9 cellular contexts compared by ENCODE assay signal in the genomic region with DNA sequence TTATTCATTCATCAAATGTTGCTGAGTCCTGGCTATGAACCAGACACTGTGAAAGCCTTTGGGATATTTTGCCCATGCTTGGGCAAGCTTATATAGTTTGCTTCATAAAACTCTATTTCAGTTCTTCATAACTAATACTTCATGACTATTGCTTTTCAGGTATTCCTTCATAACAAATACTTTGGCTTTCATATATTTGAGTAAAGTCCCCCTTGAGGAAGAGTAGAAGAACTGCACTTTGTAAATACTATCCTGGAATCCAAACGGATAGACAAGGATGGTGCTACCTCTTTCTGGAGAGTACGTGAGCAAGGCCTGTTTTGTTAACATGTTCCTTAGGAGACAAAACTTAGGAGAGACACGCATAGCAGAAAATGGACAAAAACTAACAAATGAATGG. TPM values are rescaled to one million over a fixed set of nuclear protein-coding genes. Genes with fewer than 3 reads are reported as not detected.
DNase-seq lines count a peak whose midpoint lies in the region; ATAC-seq and TF ChIP-seq lines count a peak whose summit lies in the region.
"Had no signal": no experiment of that assay in that cellular context is flagged by ENCODE, and none has a peak within 500 bp of the region (broad histone marks: within the 10 kb centered on the region; RNA-seq: fewer than 3 reads in every experiment).

No MANE protein-coding gene starts in this region.

- TF ChIP-seq RAD21 in IMR-90 (IDR thresholded peaks at IDR 0.05; ENCODE audit: low read length) = no peak

- no peak overlapping the region for H3K56ac ChIP-seq in IMR-90 (ENCODE audit: extremely low read depth, insufficient read depth, low read length)

- WGBS in IMR-90 (ENCODE audit: extremely low coverage in 2 of 2, insufficient read length in 1 of 2), 2 experiments = no CpG with 5 or more reads among the region's 3 CpGs

- no peaks in the 10 kb centered on the region for H3K4me1 ChIP-seq in IMR-90 (ENCODE audit: control insufficient read depth, insufficient read depth, low read length)
- no peaks in the 10 kb centered on the region for H3K4me1 ChIP-seq in gastrocnemius medialis
- no peaks in the 10 kb centered on the region for H3K4me1 ChIP-seq in CD4-positive, alpha-beta memory T cell (ENCODE audit: insufficient read depth, low read length)

- no peak overlapping the region for H3K4me3 Mint-ChIP-seq in CD4-positive, alpha-beta memory T cell

- H2BK120ac ChIP-seq in IMR-90 (ENCODE audit: low read depth, low read length) = no peak overlapping the region

- H4K5ac ChIP-seq in IMR-90 (ENCODE audit: low read depth, low read length) = no peak overlapping the region

- H3K14ac ChIP-seq in IMR-90 (replicated peaks; ENCODE audit: low read depth, low read length) = no peak overlapping the region

- H3K4me2 ChIP-seq in IMR-90 (ENCODE audit: low read depth, low read length) = no peak overlapping the region

- no peak overlapping the region for H2BK20ac ChIP-seq in IMR-90 (ENCODE audit: low read depth, low read length)

- no peak overlapping the region for H3K9ac ChIP-seq in IMR-90 (ENCODE audit: low read depth, low read length)

- H3K79me1 ChIP-seq in IMR-90 (ENCODE audit: low read depth in 1 of 2, low read length in 2 of 2) = no peaks in the 10 kb centered on the region

- DNase-seq in IMR-90 (peak; percentile 7), dermis blood vessel endothelial cell (peak; percentile 22), putamen (ENCODE audit: low spot score) (no peak), gastrocnemius medialis (no peak)
- DNase-seq in activated T-cell treated with anti-CD3 and anti-CD28 coated beads, Interleukin-2, amount 50 U/mL, for 1 hour = no peak
- no peak for DNase-seq in CD4-positive, alpha-beta memory T cell

- CTCF ChIA-PET in IMR-90 (lab: Yijun Ruan, JAX) = interaction anchor here (1.0 to 2.2 kb wide), 3 partner anchors 12 to 15 kb away, joined by 3 to 5 read pairs (median 4); no protein-coding TSS in a partner anchor
- CTCF ChIA-PET in CD4-positive, alpha-beta memory T cell (lab: Charles Lee; ENCODE audit: partially characterized antibody) = no interaction called here

- TF ChIP-seq CTCF in 22Rv1 (IDR thresholded peaks at IDR 0.05) (peak; percentile 57), IMR-90 (conservative IDR thresholded peaks at IDR 0.05; ENCODE audit: low read depth, low read length) (peak; percentile 44), gastrocnemius medialis (IDR thresholded peaks at IDR 0.05 in 4 of 5, conservative IDR thresholded peaks at IDR 0.05 in 1 of 5) (no peak)

- no peak overlapping the region for H3K27ac Mint-ChIP-seq in CD4-positive, alpha-beta memory T cell

- POLR2A ChIA-PET in IMR-90 (lab: Charles Lee; ENCODE audit: unreplicated experiment) = no interaction called here
- POLR2A ChIA-PET in CD4-positive, alpha-beta memory T cell (lab: Charles Lee; ENCODE audit: partially characterized antibody) = no interaction called here

- no peak overlapping the region for H2BK5ac ChIP-seq in IMR-90 (ENCODE audit: low read depth, low read length, poor library complexity, severe bottlenecking)

- no peak overlapping the region for H4K8ac ChIP-seq in IMR-90 (ENCODE audit: low read depth in 2 of 2, low read length in 2 of 2)

- peaks cover 1 to 2% of the 10 kb centered on the region in 2 donors for H3K27me3 Mint-ChIP-seq in CD4-positive, alpha-beta memory T cell

- in situ Hi-C loops in IMR-90 (cut with MboI; ENCODE audit: low sequenced_read_pairs) (no loop called here), gastrocnemius medialis (cut with MboI; ENCODE audit: low sequenced_read_pairs in 4 of 4) (no loop called here)

- intact Hi-C loops in IMR-90 (cut with micrococcal nuclease) = no loop called here
- intact Hi-C loops in gastrocnemius medialis (cut with DNase I; ENCODE audit: low total_unique reads) = no loop called here
- intact Hi-C loops in CD4-positive, alpha-beta memory T cell (cut with micrococcal nuclease) = no loop called here

- BruUV-seq in IMR-90 (replicated peaks; lab: Mats Ljungman, UMichigan) = no TSS peak

- no peaks in the 10 kb centered on the region for H3K36me3 Mint-ChIP-seq in CD4-positive, alpha-beta memory T cell

- peak; percentile 69 for ATAC-seq in GM18505 (IDR thresholded peaks at IDR 0.05; ENCODE audit: unreplicated experiment)
- peak; percentile 35; the same call in 1 of the 2 replicates for ATAC-seq in IMR-90 (ENCODE audit: low read depth)
- ATAC-seq in gastrocnemius medialis = no peak

- H3K4me1 Mint-ChIP-seq in CD4-positive, alpha-beta memory T cell = no peaks in the 10 kb centered on the region

- H2AK5ac ChIP-seq in IMR-90 (ENCODE audit: low read depth, low read length) = no peak overlapping the region

- no peaks in the 10 kb centered on the region for H4K20me1 ChIP-seq in IMR-90 (ENCODE audit: insufficient read depth, low read length)

- no peak overlapping the region for H2AK9ac ChIP-seq in IMR-90 (replicated peaks; ENCODE audit: low read depth, low read length, poor library complexity)

- H3K18ac ChIP-seq in IMR-90 (ENCODE audit: low read depth, low read length) = no peak overlapping the region

- H3K23ac ChIP-seq in IMR-90 (ENCODE audit: low read depth, low read length) = no peak overlapping the region

- no peak overlapping the region for H4K91ac ChIP-seq in IMR-90 (ENCODE audit: insufficient read depth, low read depth, low read length)

- no peaks in the 10 kb centered on the region for H3K9me3 Mint-ChIP-seq in CD4-positive, alpha-beta memory T cell

- no peak overlapping the region for H3K4ac ChIP-seq in IMR-90 (ENCODE audit: low read depth, low read length)

- no peak overlapping the region for H2BK15ac ChIP-seq in IMR-90 (ENCODE audit: low read depth, low read length)

- H3K27ac ChIP-seq in 22Rv1 (no peak overlapping the region), IMR-90 (ENCODE audit: insufficient read depth, low read length) (no peak overlapping the region), gastrocnemius medialis (no peak overlapping the region)
- no peak overlapping the region for H3K27ac ChIP-seq in CD4-positive, alpha-beta memory T cell (ENCODE audit: low read depth, low read length)

- no peaks in the 10 kb centered on the region for H3K9me3 ChIP-seq in IMR-90 (ENCODE audit: control insufficient read depth, insufficient read depth, low read length)
- no peaks in the 10 kb centered on the region for H3K9me3 ChIP-seq in gastrocnemius medialis
- no peaks in the 10 kb centered on the region for H3K9me3 ChIP-seq in CD4-positive, alpha-beta memory T cell (ENCODE audit: control insufficient read depth in 1 of 2, low read length in 2 of 2)

- no peaks in the 10 kb centered on the region for H3K9me1 ChIP-seq in IMR-90 (ENCODE audit: insufficient read depth, low read length)

- peaks cover 7% of the 10 kb centered on the region for H3K27me3 ChIP-seq in IMR-90 (ENCODE audit: control insufficient read depth, insufficient read depth, low read length)
- H3K27me3 ChIP-seq in gastrocnemius medialis = no peaks in the 10 kb centered on the region
- H3K27me3 ChIP-seq in CD4-positive, alpha-beta memory T cell (ENCODE audit: insufficient read depth, low read length) = peaks cover 5% of the 10 kb centered on the region

- H3K36me3 ChIP-seq in IMR-90 (ENCODE audit: control insufficient read depth, insufficient read depth, low read length) (no peaks in the 10 kb centered on the region), gastrocnemius medialis (no peaks in the 10 kb centered on the region)
- H3K36me3 ChIP-seq in CD4-positive, alpha-beta memory T cell (ENCODE audit: insufficient read depth, low read length) = no peaks in the 10 kb centered on the region

- no peak overlapping the region for H3K4me3 ChIP-seq in IMR-90 (ENCODE audit: insufficient read depth, low read depth, low read length)
- no peak overlapping the region for H3K4me3 ChIP-seq in gastrocnemius medialis
- H3K4me3 ChIP-seq in CD4-positive, alpha-beta memory T cell (ENCODE audit: low read length in 2 of 2) = no peak overlapping the region

- no peak overlapping the region for H2AFZ ChIP-seq in IMR-90 (replicated peaks; ENCODE audit: low read length, poor library complexity)

- dilution Hi-C loops in IMR-90 (cut with HindIII; ENCODE audit: low sequenced_read_pairs, unreplicated experiment) = no loop called here

- TF ChIP-seq POLR2A in GM18505 (IDR thresholded peaks at IDR 0.05; ENCODE audit: borderline replicate concordance, extremely low read depth, insufficient read depth, insufficient read length) (no peak), IMR-90 (IDR thresholded peaks at IDR 0.05; ENCODE audit: low read depth, low read length) (no peak), gastrocnemius medialis (IDR thresholded peaks at IDR 0.05) (no peak)

TF ChIP-seq in IMR-90, 13 proteins besides CTCF, POLR2A, EP300 and RAD21:
- TF ChIP-seq SMC3 (IDR thresholded peaks at IDR 0.05; ENCODE audit: low read depth, low read length) = 0 out of 2 replicates have a peak, but pooled peaks have one; percentile 6
- no peak for TF ChIP-seq MAFK (IDR thresholded peaks at IDR 0.05; ENCODE audit: low read depth, low read length)
- TF ChIP-seq RCOR1 (IDR thresholded peaks at IDR 0.05; ENCODE audit: insufficient replicate concordance, low read length) = no peak

RNA-seq across cellular contexts. Expression of a gene that starts 1.7 kb away (rescaled TPM):
- total RNA-seq in IMR-90 (2012; rRNA removed) (0.56 and 1.3 TPM in 2 replicates), dermis blood vessel endothelial cell (not detected in 2 replicates), gastrocnemius medialis (not detected)
- 0.52 and 0.87 TPM in 2 replicates for polyA plus RNA-seq in IMR-90 (2012; rRNA removed)
- 0.53 and 0.57 TPM in 2 replicates for polyA plus RNA-seq in IMR-90 (2012; cell fraction: cytosol; rRNA removed)
- 0.29 and 0.31 TPM in 2 replicates for polyA plus RNA-seq in IMR-90 (2012; cell fraction: nucleus; rRNA removed; ENCODE audit: low replicate concordance)
- total RNA-seq in CD4-positive, alpha-beta memory T cell = not detected
- not detected for polyA plus RNA-seq in CD4-positive, alpha-beta memory T cell
- polyA plus RNA-seq: neural cell had no signal

RNA-seq across cellular contexts. Expression of a gene that starts 30.2 kb away (rescaled TPM):
- total RNA-seq in IMR-90 (2012; rRNA removed) (not detected in 2 replicates), dermis blood vessel endothelial cell (0.19 TPM in 1 of 2 replicates, not detected in the other), gastrocnemius medialis (100 to 1,000 TPM in 1 of 4 donors, 10 to 100 TPM in 1, not detected in 2; 67.3 to 166 TPM)
- not detected in 2 replicates for polyA plus RNA-seq in IMR-90 (2012; rRNA removed)
- polyA plus RNA-seq in IMR-90 (2012; cell fraction: cytosol; rRNA removed) = not detected in 2 replicates
- polyA plus RNA-seq in IMR-90 (2012; cell fraction: nucleus; rRNA removed; ENCODE audit: low replicate concordance) = 0.25 TPM in 1 of 2 replicates, not detected in the other
- total RNA-seq in CD4-positive, alpha-beta memory T cell = not detected
- not detected for polyA plus RNA-seq in CD4-positive, alpha-beta memory T cell

RNA-seq across cellular contexts. Expression of a gene that starts 47.2 kb away (rescaled TPM):
- total RNA-seq in IMR-90 (2012; rRNA removed) (not detected in 2 replicates), dermis blood vessel endothelial cell (not detected in 2 replicates), gastrocnemius medialis (under 1 TPM in 2 of 4 donors, not detected in 2; 0.29 to 0.55 TPM)
- not detected in 2 replicates for polyA plus RNA-seq in IMR-90 (2012; rRNA removed)
- not detected in 2 replicates for polyA plus RNA-seq in IMR-90 (2012; cell fraction: cytosol; rRNA removed)
- polyA plus RNA-seq in IMR-90 (2012; cell fraction: nucleus; rRNA removed; ENCODE audit: low replicate concordance) = not detected in 2 replicates
- total RNA-seq in CD4-positive, alpha-beta memory T cell = not detected
- not detected for polyA plus RNA-seq in CD4-positive, alpha-beta memory T cell
- polyA plus RNA-seq: neural cell had no signal

Comparison
In these comparisons a context has a peak if more than half of its experiments do, and no peak if none do; other contexts are left out.
1. CTCF ChIP-seq: peak in 22Rv1 (single experiment) and IMR-90 (single experiment); none in gastrocnemius medialis (0 of 5).
2. ATAC-seq: peak in GM18505 (single experiment) and IMR-90 (single experiment); none in gastrocnemius medialis (0 of 2).
3. DNase-seq: peak in IMR-90 (single experiment) and dermis blood vessel endothelial cell (single experiment); none in activated T-cell treated with anti-CD3 and anti-CD28 coated beads, Interleukin-2, amount 50 U/mL, for 1 hour (single experiment), putamen (single experiment), gastrocnemius medialis (0 of 2) and CD4-positive, alpha-beta memory T cell (0 of 5).